In genomic region chr4:177118596-177118995, GRCh38 we compare ENCODE assay signal across 2 cellular contexts.
TF ChIP-seq lines count a peak whose summit lies in the region.

No MANE protein-coding gene starts in this region.

TF ChIP-seq in SK-N-SH treated with all-trans-retinoic acid at 6 μM for 48 hours, 23 proteins besides CTCF, POLR2A, EP300 and RAD21 (continued from another document):
- TF ChIP-seq PATZ1 (CRISPR knock-in tag; IDR thresholded peaks at IDR 0.05; ENCODE audit: borderline replicate concordance) (no peak), BACH2 (CRISPR knock-in tag; IDR thresholded peaks at IDR 0.05; ENCODE audit: borderline replicate concordance) (no peak), ZFP3 (CRISPR knock-in tag; IDR thresholded peaks at IDR 0.05) (no peak), SNAI2 (CRISPR knock-in tag; IDR thresholded peaks at IDR 0.05) (no peak), TCF4 (CRISPR knock-in tag; IDR thresholded peaks at IDR 0.05; ENCODE audit: borderline replicate concordance) (no peak), ZC3H10 (CRISPR knock-in tag; IDR thresholded peaks at IDR 0.05) (no peak), POU6F1 (CRISPR knock-in tag; IDR thresholded peaks at IDR 0.05; ENCODE audit: borderline replicate concordance, low read depth) (no peak), ZNF565 (CRISPR knock-in tag; conservative IDR thresholded peaks at IDR 0.05; ENCODE audit: low read depth) (no peak), ZNF8 (CRISPR knock-in tag; IDR thresholded peaks at IDR 0.05) (no peak), PPARA (CRISPR knock-in tag; IDR thresholded peaks at IDR 0.05; ENCODE audit: borderline replicate concordance) (no peak), CREB5 (CRISPR knock-in tag; IDR thresholded peaks at IDR 0.05; ENCODE audit: low read depth) (no peak), ZNF70 (CRISPR knock-in tag; IDR thresholded peaks at IDR 0.05) (no peak), TOX (CRISPR knock-in tag; IDR thresholded peaks at IDR 0.05; ENCODE audit: borderline replicate concordance) (no peak), GLIS3 (CRISPR knock-in tag; IDR thresholded peaks at IDR 0.05) (no peak), OSR1 (CRISPR knock-in tag; IDR thresholded peaks at IDR 0.05) (no peak)

TF ChIP-seq in GM23338, 12 proteins besides CTCF, POLR2A, EP300 and RAD21 (continued from another document):
- TF ChIP-seq ZNF462 (CRISPR knock-in tag; IDR thresholded peaks at IDR 0.05): no peak
- no peak for TF ChIP-seq EZH2phosphoT487 (IDR thresholded peaks at IDR 0.05; ENCODE audit: unreplicated experiment)
- no peak for TF ChIP-seq POLR2AphosphoS5 (IDR thresholded peaks at IDR 0.05; ENCODE audit: low read depth)
- no peak for TF ChIP-seq NANOG (IDR thresholded peaks at IDR 0.05; ENCODE audit: borderline replicate concordance)
- TF ChIP-seq ZNF331 (CRISPR knock-in tag; IDR thresholded peaks at IDR 0.05; ENCODE audit: low read depth): no peak
